2 cellular contexts compared by ENCODE assay signal in the genomic region with DNA sequence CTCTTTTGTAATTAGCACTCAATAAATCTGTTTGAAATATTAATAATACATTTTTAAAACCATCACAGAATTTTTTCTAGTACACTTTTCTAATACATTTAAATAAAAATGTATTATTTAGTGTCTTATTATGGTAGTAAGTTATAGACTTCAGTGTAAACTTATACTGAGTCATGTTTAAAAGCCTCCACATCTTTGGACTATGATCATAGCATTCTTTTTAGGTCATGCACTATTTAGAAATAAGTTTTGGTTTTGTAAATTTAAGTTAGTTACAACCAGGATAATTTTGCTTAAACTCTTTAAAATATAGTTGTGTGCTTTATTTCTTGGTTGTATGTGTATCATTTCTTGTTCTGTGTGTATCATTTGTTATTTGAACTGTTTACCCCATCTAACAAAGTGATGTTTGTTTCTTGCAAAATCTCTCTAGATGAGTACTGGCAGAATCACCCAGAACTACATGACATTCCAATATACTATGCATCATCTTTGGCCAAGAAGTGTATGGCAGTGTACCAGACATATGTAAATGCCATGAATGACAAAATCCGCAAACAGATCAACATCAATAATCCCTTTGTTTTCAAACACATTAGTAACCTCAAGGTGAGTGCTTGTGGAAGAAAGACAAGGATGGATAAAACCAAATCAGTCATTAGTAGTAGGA.
A peak's percentile ranks its signal among the peaks of the same experiment; 100 is the strongest.
TF ChIP-seq lines count a peak whose summit lies in the region.

No MANE protein-coding gene starts in this region.

TF ChIP-seq in SK-N-SH, 30 proteins besides CTCF, POLR2A, EP300 and RAD21:
- TF ChIP-seq NFIC (IDR thresholded peaks at IDR 0.05; ENCODE audit: borderline replicate concordance) (peak; percentile 58), RFX5 (IDR thresholded peaks at IDR 0.05; ENCODE audit: low read length) (no peak)
TF ChIP-seq in SK-N-SH: peak in this region for 1.

TF ChIP-seq in endothelial cell of umbilical vein, 7 proteins besides CTCF, POLR2A, EP300 and RAD21:
- TF ChIP-seq, protein P1, sequence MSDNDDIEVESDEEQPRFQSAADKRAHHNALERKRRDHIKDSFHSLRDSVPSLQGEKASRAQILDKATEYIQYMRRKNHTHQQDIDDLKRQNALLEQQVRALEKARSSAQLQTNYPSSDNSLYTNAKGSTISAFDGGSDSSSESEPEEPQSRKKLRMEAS (IDR thresholded peaks at IDR 0.05; ENCODE audit: insufficient read depth, insufficient read length): no peak
- TF ChIP-seq GATA2 (IDR thresholded peaks at IDR 0.05; ENCODE audit: insufficient read depth, insufficient read length, low read depth, low read length) (no peak), POLR2AphosphoS5 (IDR thresholded peaks at IDR 0.05; ENCODE audit: insufficient read depth, low read depth, low read length) (no peak), MYC (IDR thresholded peaks at IDR 0.05; ENCODE audit: low read depth, low read length) (no peak), FOS (IDR thresholded peaks at IDR 0.05; ENCODE audit: borderline replicate concordance, insufficient read depth, low read length) (no peak), JUN (IDR thresholded peaks at IDR 0.05; ENCODE audit: borderline replicate concordance, insufficient read depth, insufficient read length, low read depth) (no peak), EZH2 (IDR thresholded peaks at IDR 0.05; ENCODE audit: borderline replicate concordance, low read depth, low read length, severe bottlenecking) (no peak)
TF ChIP-seq in endothelial cell of umbilical vein: peak in this region for 0.
